8 cellular contexts compared by ENCODE assay signal in the genomic region with DNA sequence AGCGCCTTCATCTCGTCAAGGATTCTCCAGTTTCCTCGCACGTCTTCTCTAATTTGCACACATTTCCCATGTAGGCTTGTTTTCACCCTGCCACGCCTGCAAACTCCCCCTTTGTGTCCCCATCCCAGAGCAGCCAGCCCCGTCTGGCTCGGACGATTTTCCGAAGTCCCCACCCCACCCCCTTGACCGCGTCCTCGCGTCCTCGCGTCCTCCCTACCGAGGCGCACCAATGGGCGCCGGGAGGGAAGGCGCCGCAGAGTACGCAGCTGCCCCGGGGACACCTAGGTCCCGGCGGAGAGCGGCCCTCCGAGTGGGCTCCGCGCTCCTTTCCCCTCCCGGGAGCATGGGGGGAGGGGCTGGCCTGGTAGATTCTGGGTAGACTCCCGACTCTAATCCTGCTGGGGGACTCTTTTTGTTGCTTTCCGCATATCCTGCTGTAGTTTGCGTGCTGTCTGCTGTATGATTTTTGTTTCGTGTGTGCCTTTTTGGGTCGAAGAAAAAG. TPM values are rescaled to one million over a fixed set of nuclear protein-coding genes. Genes with fewer than 3 reads are reported as not detected.
A peak's percentile ranks its signal among the peaks of the same experiment; 100 is the strongest.
DNase-seq lines count a peak whose midpoint lies in the region; ATAC-seq lines count a peak whose summit lies in the region.

No MANE protein-coding gene starts in this region.

- peak in 1 of 5 donors; percentile 27 for DNase-seq in CD8-positive, alpha-beta memory T cell
- DNase-seq in NCI-H1930 (lab: John Stamatoyannopoulos, UW) (peak; percentile 14 to 18), astrocyte of the hippocampus (ENCODE audit: low read depth, low spot score) (peak; percentile 61), skeletal muscle cell (ENCODE audit: low read depth) (no peak), SW 1271 (lab: John Stamatoyannopoulos, UW) (no peak)

- POLR2A ChIA-PET in CD8-positive, alpha-beta memory T cell (lab: Charles Lee) = no interaction called here

- H3K4me1 ChIP-seq in CD8-positive, alpha-beta memory T cell (ENCODE audit: insufficient read depth, low read length) = no peaks in the 10 kb centered on the region

- peak overlapping the region in 1 of 8 donors; percentile 61 for H3K27ac Mint-ChIP-seq in CD8-positive, alpha-beta memory T cell

- H3K27ac ChIP-seq in CD8-positive, alpha-beta memory T cell (ENCODE audit: low read depth, low read length) = no peak overlapping the region

- ATAC-seq in HG03280 (IDR thresholded peaks at IDR 0.05; ENCODE audit: unreplicated experiment) (no peak), HG03432 (IDR thresholded peaks at IDR 0.05; ENCODE audit: unreplicated experiment) (no peak)

- no peaks in the 10 kb centered on the region for H3K9me3 ChIP-seq in CD8-positive, alpha-beta memory T cell (ENCODE audit: low read length)
- no peaks in the 10 kb centered on the region for H3K9me3 ChIP-seq in iPS-18c (ENCODE audit: control insufficient read depth, insufficient read depth, low read length)

- H3K4me3 ChIP-seq in CD8-positive, alpha-beta memory T cell (ENCODE audit: low read length) = peak overlapping the region; percentile 26
- peak overlapping the region; percentile 92 for H3K4me3 ChIP-seq in iPS-18c (ENCODE audit: insufficient read depth, low read depth, low read length)
- H3K4me3 ChIP-seq in skeletal muscle cell (ENCODE audit: low read depth, low read length) = peak overlapping the region; percentile 57

- H3K4me1 Mint-ChIP-seq in CD8-positive, alpha-beta memory T cell = peaks cover 12 to 17% (median 13%) of the 10 kb centered on the region in 3 donors

- H3K9me3 Mint-ChIP-seq in CD8-positive, alpha-beta memory T cell = peaks cover 0 to 3% (median 0%) of the 10 kb centered on the region in 5 donors

- peaks cover 35 to 63% of the 10 kb centered on the region in 2 donors for H3K27me3 Mint-ChIP-seq in CD8-positive, alpha-beta memory T cell

- peak overlapping the region in 6 of 7 donors; percentile 60 to 85 (median 74) for H3K4me3 Mint-ChIP-seq in CD8-positive, alpha-beta memory T cell

- peaks cover 0 to 4% (median 0%) of the 10 kb centered on the region in 3 donors for H3K36me3 Mint-ChIP-seq in CD8-positive, alpha-beta memory T cell

- no peaks in the 10 kb centered on the region for H3K36me3 ChIP-seq in CD8-positive, alpha-beta memory T cell (ENCODE audit: insufficient read depth, low read length)

- CTCF ChIA-PET in CD8-positive, alpha-beta memory T cell (lab: Charles Lee) = no interaction called here

- no peaks in the 10 kb centered on the region for H3K27me3 ChIP-seq in CD8-positive, alpha-beta memory T cell (ENCODE audit: insufficient read depth, low read length, poor library complexity, severe bottlenecking)

RNA-seq across cellular contexts. Expression of gene CACHD1, which starts 1.3 kb away (rescaled TPM):
- total RNA-seq in CD8-positive, alpha-beta memory T cell = under 1 TPM; 0.35 TPM
- polyA plus RNA-seq in CD8-positive, alpha-beta memory T cell = not detected

Comparison
In these comparisons a context has a peak if more than half of its experiments do, and no peak if none do; other contexts are left out.
1. DNase-seq: peak in NCI-H1930 (2 of 2) and astrocyte of the hippocampus (single experiment); none in skeletal muscle cell (single experiment) and SW 1271 (0 of 2).
2. H3K4me3 ChIP-seq: peak in every context shown above with its lines; median percentile 92 in iPS-18c; 57 in skeletal muscle cell; 26 in CD8-positive, alpha-beta memory T cell.